In genomic region chr11:35347921-35348331, GRCh38 we compare ENCODE assay signal across 21 cellular contexts.
A peak's percentile ranks its signal among the peaks of the same experiment; 100 is the strongest.
DNase-seq lines count a peak whose midpoint lies in the region; ATAC-seq and TF ChIP-seq lines count a peak whose summit lies in the region.
"Had no signal": no experiment of that assay in that cellular context is flagged by ENCODE, and none has a peak within 500 bp of the region (broad histone marks: within the 10 kb centered on the region; RNA-seq: fewer than 3 reads in every experiment).

No MANE protein-coding gene starts in this region.

- H3K27ac Mint-ChIP-seq in brain = peak overlapping the region in 3 of 5 experiments; percentile 46 to 55 (median 48)
- H3K27ac Mint-ChIP-seq: activated B cell treated with CpG ODN at 0.5 μM for 24 hours; activated CD8-positive, alpha-beta memory T cell treated with anti-CD3 and anti-CD28 coated beads, Interleukin-2, amount 10 ng/mL, durations not matched to agents 7 days and 5 days; activated naive CD4-positive, alpha-beta T cell treated with anti-CD3 and anti-CD28 coated beads, Interleukin-2, amount 10 ng/mL, durations not matched to agents 7 days and 5 days; mesothelial cell of epicardium had no signal

- H3K27me3 ChIP-seq in GM23248 (replicated peaks; ENCODE audit: insufficient read depth) = no peaks in the 10 kb centered on the region
- H3K27me3 ChIP-seq: esophagus muscularis mucosa, ovary had no signal

- no peaks in the 10 kb centered on the region for H3K9me3 ChIP-seq in GM23248 (ENCODE audit: low read depth)
- H3K9me3 ChIP-seq: esophagus muscularis mucosa, ovary, thoracic aorta had no signal

- no peaks in the 10 kb centered on the region for H4K20me1 ChIP-seq in GM23248 (ENCODE audit: insufficient read depth)

- H3K9me2 ChIP-seq in GM23248 (ENCODE audit: insufficient read depth) = no peaks in the 10 kb centered on the region

- H3K27ac ChIP-seq in GM23248 = peak overlapping the region; percentile 25
- H3K27ac ChIP-seq: C4-2B, esophagus muscularis mucosa, ovary, thoracic aorta had no signal

- H3F3A ChIP-seq in GM23248 (ENCODE audit: insufficient read depth) = peaks cover 31% of the 10 kb centered on the region

- no peak for ATAC-seq in activated T-cell treated with anti-CD3 and anti-CD28 coated beads, Interleukin-2, amount 50 U/mL, for 4 hours
- ATAC-seq: activated CD8-positive, alpha-beta memory T cell treated with anti-CD3 and anti-CD28 coated beads, Interleukin-2, amount 10 ng/mL, durations not matched to agents 7 days and 5 days had no signal

- H3K79me2 ChIP-seq in GM23248 (ENCODE audit: insufficient read depth) = no peaks in the 10 kb centered on the region

- no peaks in the 10 kb centered on the region for H3K27me3 Mint-ChIP-seq in brain
- no peaks in the 10 kb centered on the region for H3K27me3 Mint-ChIP-seq in activated T-cell treated with anti-CD3 and anti-CD28 coated beads, Interleukin-2, amount 50 U/mL, for 4 hours (ENCODE audit: low read depth)
- H3K27me3 Mint-ChIP-seq: activated B cell treated with CpG ODN at 0.5 μM for 24 hours; activated CD8-positive, alpha-beta memory T cell treated with anti-CD3 and anti-CD28 coated beads, Interleukin-2, amount 10 ng/mL, durations not matched to agents 7 days and 5 days; activated naive CD4-positive, alpha-beta T cell treated with anti-CD3 and anti-CD28 coated beads, Interleukin-2, amount 10 ng/mL, durations not matched to agents 7 days and 5 days had no signal

- H3K9me3 Mint-ChIP-seq in brain = no peaks in the 10 kb centered on the region
- no peaks in the 10 kb centered on the region for H3K9me3 Mint-ChIP-seq in activated T-cell treated with anti-CD3 and anti-CD28 coated beads, Interleukin-2, amount 50 U/mL, for 4 hours
- H3K9me3 Mint-ChIP-seq: activated B cell treated with CpG ODN at 0.5 μM for 24 hours, mesothelial cell of epicardium had no signal

- H3K4me3 Mint-ChIP-seq in brain = no peak overlapping the region
- no peak overlapping the region for H3K4me3 Mint-ChIP-seq in activated T-cell treated with anti-CD3 and anti-CD28 coated beads, Interleukin-2, amount 50 U/mL, for 4 hours
- H3K4me3 Mint-ChIP-seq: activated B cell treated with CpG ODN at 0.5 μM for 24 hours; activated CD8-positive, alpha-beta memory T cell treated with anti-CD3 and anti-CD28 coated beads, Interleukin-2, amount 10 ng/mL, durations not matched to agents 7 days and 5 days; activated naive CD4-positive, alpha-beta T cell treated with anti-CD3 and anti-CD28 coated beads, Interleukin-2, amount 10 ng/mL, durations not matched to agents 7 days and 5 days; mesothelial cell of epicardium had no signal

- in situ Hi-C loops in GM23248 (cut with MboI) = no loop called here

- TF ChIP-seq CTCF in AG09309 (IDR thresholded peaks at IDR 0.05; ENCODE audit: control insufficient read depth, insufficient read depth, low read depth, low read length, missing control alignments) (no peak), brain (conservative IDR thresholded peaks at IDR 0.05) (no peak)

- H3K4me3 ChIP-seq in AG09309 (ENCODE audit: control insufficient read depth, low read depth, low read length) (no peak overlapping the region), GM23248 (no peak overlapping the region)
- H3K4me3 ChIP-seq: coronary artery, esophagus muscularis mucosa, ovary, thoracic aorta had no signal

- H3K36me3 Mint-ChIP-seq in brain = no peaks in the 10 kb centered on the region
- H3K36me3 Mint-ChIP-seq in activated T-cell treated with anti-CD3 and anti-CD28 coated beads, Interleukin-2, amount 50 U/mL, for 4 hours (ENCODE audit: insufficient read depth) = no peaks in the 10 kb centered on the region
- H3K36me3 Mint-ChIP-seq: activated CD8-positive, alpha-beta memory T cell treated with anti-CD3 and anti-CD28 coated beads, Interleukin-2, amount 10 ng/mL, durations not matched to agents 7 days and 5 days; mesothelial cell of epicardium had no signal

- no peak overlapping the region for H3K9ac ChIP-seq in GM23248

- DNase-seq in AG09309 (ENCODE audit: low read depth) (peak; percentile 87), GM23248 (peak; percentile 84), iris pigment epithelial cell (ENCODE audit: low read depth) (peak; percentile 28), MV-4-11 (lab: John Stamatoyannopoulos, UW) (no peak), HUDEP-2 (lab: John Stamatoyannopoulos, UW; ENCODE audit: unreplicated experiment in 76 of 76) (no peak)
- DNase-seq in activated T-cell treated with anti-CD3 and anti-CD28 coated beads, Interleukin-2, amount 50 U/mL, for 4 hours = no peak
- DNase-seq in stimulated activated CD4-positive, alpha-beta T cell treated with anti-CD3 and anti-CD28 coated beads, Interleukin-4, amount 100 ng/mL, for 4 hours = no peak
- DNase-seq: activated B cell treated with CpG ODN at 0.5 μM for 24 hours; activated CD8-positive, alpha-beta memory T cell treated with anti-CD3 and anti-CD28 coated beads, Interleukin-2, amount 10 ng/mL, durations not matched to agents 7 days and 5 days; activated naive CD4-positive, alpha-beta T cell treated with anti-CD3 and anti-CD28 coated beads, Interleukin-2, amount 10 ng/mL, durations not matched to agents 7 days and 5 days; GDM1; GOT3; KG1; NCI-H1417 treated with DMSO at 0.1 percent for 48 hours; ovary had no signal

- H2AFZ ChIP-seq in GM23248 = no peak overlapping the region

- H3K36me3 ChIP-seq in GM23248 (ENCODE audit: low read depth) = no peaks in the 10 kb centered on the region
- H3K36me3 ChIP-seq: esophagus muscularis mucosa, ovary, thoracic aorta had no signal

- no peak overlapping the region for H3K4me2 ChIP-seq in GM23248 (ENCODE audit: unreplicated experiment)

- WGBS in GM23248 (ENCODE audit: low coverage in 1 of 2, low lambda C conversion rate in 2 of 2, missing lambda C conversion rate in 2 of 2), 2 experiments = 33 to 37% methylated on average over 1 of the region's 1 CpG

- H3K4me1 Mint-ChIP-seq in brain = peaks cover 20% of the 10 kb centered on the region
- peaks cover 61% of the 10 kb centered on the region for H3K4me1 Mint-ChIP-seq in activated T-cell treated with anti-CD3 and anti-CD28 coated beads, Interleukin-2, amount 50 U/mL, for 4 hours (ENCODE audit: low read depth)

- peaks cover 33% of the 10 kb centered on the region for H3K4me1 ChIP-seq in GM23248 (ENCODE audit: insufficient read depth)

Comparison
In these comparisons a context has a peak if more than half of its experiments do, and no peak if none do; other contexts are left out.
1. DNase-seq: peak in AG09309 (single experiment), GM23248 (single experiment) and iris pigment epithelial cell (single experiment); none in MV-4-11 (single experiment), activated T-cell treated with anti-CD3 and anti-CD28 coated beads, Interleukin-2, amount 50 U/mL, for 4 hours (single experiment), stimulated activated CD4-positive, alpha-beta T cell treated with anti-CD3 and anti-CD28 coated beads, Interleukin-4, amount 100 ng/mL, for 4 hours (0 of 2) and HUDEP-2 (0 of 76).